ENCODE assay signal across 22 cellular contexts in the genomic region with DNA sequence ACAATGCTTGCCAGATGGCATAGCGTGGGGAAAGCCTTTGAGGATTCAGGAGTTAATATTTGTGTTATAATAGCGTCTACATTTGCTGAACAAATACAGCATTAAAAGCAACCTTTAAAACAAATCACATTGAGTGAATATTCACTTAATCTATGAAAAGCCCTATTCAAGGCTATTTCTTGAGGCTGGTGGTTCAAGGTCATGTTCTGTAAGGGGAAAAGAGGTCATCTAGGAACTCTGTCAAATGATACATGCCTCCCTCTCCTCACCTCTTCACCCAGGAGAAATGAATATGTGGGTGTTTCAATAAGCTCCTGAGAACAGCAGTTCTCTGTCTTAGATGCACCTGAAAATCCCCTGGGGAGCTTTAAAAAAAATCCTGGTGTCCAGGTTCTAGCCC.
"Had no signal": no experiment of that assay in that cellular context is flagged by ENCODE, and none has a peak within 500 bp of the region (broad histone marks: within the 10 kb centered on the region; RNA-seq: fewer than 3 reads in every experiment).

No MANE protein-coding gene starts in this region.

- H3K4me3 ChIP-seq: breast epithelium had no signal

- H3K27ac ChIP-seq: breast epithelium had no signal

- H3K4me1 ChIP-seq: breast epithelium had no signal

- ATAC-seq: activated CD8-positive, alpha-beta T cell treated with anti-CD3 and anti-CD28 coated beads, Interleukin-2, amount 10 ng/mL, durations not matched to agents 7 days and 5 days; PC-3; T-helper 17 cell had no signal

- H3K36me3 ChIP-seq: breast epithelium had no signal

- DNase-seq: activated CD4-positive, alpha-beta T cell treated with anti-CD3 and anti-CD28 coated beads for 48 hours; activated CD4-positive, alpha-beta T cell treated with anti-CD3 and anti-CD28 coated beads, Interleukin-2, amount 50 U/mL, for 4 hours; activated CD4-positive, CD25-positive, alpha-beta regulatory T cell treated with anti-CD3 and anti-CD28 coated beads, Interleukin-2, amount 50 U/mL, for 72 hours; activated CD8-positive, alpha-beta memory T cell treated with anti-CD3 and anti-CD28 coated beads, Interleukin-2, amount 50 U/mL, for 48 hours; activated CD8-positive, alpha-beta T cell treated with anti-CD3 and anti-CD28 coated beads, Interleukin-2, amount 10 ng/mL, durations not matched to agents 7 days and 5 days; activated effector memory CD4-positive, alpha-beta T cell treated with Interleukin-2 at 50 U/mL for 16 hours; activated naive CD4-positive, alpha-beta T cell; activated T-cell treated with anti-CD3 and anti-CD28 coated beads, Interleukin-2, amount 50 U/mL, for 1 hour; aorta; caudate nucleus; Karpas-422; MM.1S; NCI-H1105; NCI-H1436; NCI-H187 treated with DMSO at 0.1 percent for 48 hours; NCI-H2081 treated with DMSO at 0.1 percent for 48 hours; NCI-H446; PC-3; SIG-M5; T-helper 17 cell; T-helper 9 cell had no signal

- H3K27me3 ChIP-seq: breast epithelium had no signal
